In genomic region chr6:170262481-170263088, GRCh38 we compare ENCODE assay signal across 14 cellular contexts.
"Had no signal": no experiment of that assay in that cellular context is flagged by ENCODE, and none has a peak within 500 bp of the region (broad histone marks: within the 10 kb centered on the region; RNA-seq: fewer than 3 reads in every experiment).

No MANE protein-coding gene starts in this region.

- H3K36me3 ChIP-seq: pancreas, right atrium auricular region had no signal

- ATAC-seq: effector memory CD8-positive, alpha-beta T cell; left colon; pancreas had no signal

- DNase-seq: activated CD4-positive, alpha-beta T cell treated with anti-CD3 and anti-CD28 coated beads for 1 hour; activated CD4-positive, alpha-beta T cell treated with anti-CD3 and anti-CD28 coated beads, Interleukin-2, amount 50 U/mL, for 48 hours; activated T-cell treated with anti-CD3 and anti-CD28 coated beads, Interleukin-2, amount 50 U/mL, for 48 hours; central memory CD4-positive, alpha-beta T cell; cortex of kidney; effector memory CD8-positive, alpha-beta T cell; mammary epithelial cell; nephron progenitor cell; small intestine; T1000 had no signal

- H3K27ac ChIP-seq: epithelial cell of prostate, pancreas, right atrium auricular region had no signal

- H3K4me1 ChIP-seq: right atrium auricular region had no signal

- H3K27me3 ChIP-seq: pancreas, right atrium auricular region had no signal

- H3K9me3 ChIP-seq: pancreas, right atrium auricular region had no signal

- H3K4me3 ChIP-seq: pancreas, right atrium auricular region had no signal
